ENCODE assay signal across 20 cellular contexts in the genomic region with DNA sequence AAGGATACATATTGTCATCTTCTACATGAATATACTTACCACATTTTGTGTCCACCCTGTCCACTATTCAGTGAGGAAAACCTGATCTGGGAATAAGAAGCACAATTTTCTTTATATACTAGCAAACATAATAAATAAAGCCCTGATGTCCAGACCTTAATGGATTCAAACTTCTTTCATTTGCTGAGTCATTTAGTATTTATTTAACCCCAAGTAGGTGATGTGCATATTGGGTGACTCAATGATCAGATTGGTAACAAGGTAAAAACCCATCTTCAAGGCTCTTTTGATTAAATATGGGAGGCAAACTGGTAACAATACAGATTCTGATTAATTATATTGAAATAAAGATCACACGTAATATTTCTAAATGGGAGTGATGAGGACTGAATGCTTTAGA.
DNase-seq lines count a peak whose midpoint lies in the region; ATAC-seq and TF ChIP-seq lines count a peak whose summit lies in the region.
"Had no signal": no experiment of that assay in that cellular context is flagged by ENCODE, and none has a peak within 500 bp of the region (broad histone marks: within the 10 kb centered on the region; RNA-seq: fewer than 3 reads in every experiment).

No MANE protein-coding gene starts in this region.

- H3K27ac ChIP-seq in RWPE1, result no peak overlapping the region
- H3K27ac ChIP-seq: 22Rv1, A549, C4-2B, GM23248 had no signal

- POLR2A ChIA-PET in RWPE1 (lab: Yijun Ruan, JAX; ENCODE audit: low non-redundant PET), result no interaction called here

- no peak for TF ChIP-seq CTCF in RWPE1 (conservative IDR thresholded peaks at IDR 0.05; ENCODE audit: low read depth)
- no peak for TF ChIP-seq CTCF in epithelial cell of esophagus (IDR thresholded peaks at IDR 0.05; ENCODE audit: insufficient read depth, low read depth, low read length, missing control alignments)

- no peak overlapping the region for H3K27ac Mint-ChIP-seq in activated naive CD4-positive, alpha-beta T cell treated with anti-CD3 and anti-CD28 coated beads for 36 hours
- H3K27ac Mint-ChIP-seq: CD4-positive, alpha-beta T cell had no signal

- no peaks in the 10 kb centered on the region for H3K27me3 Mint-ChIP-seq in activated naive CD4-positive, alpha-beta T cell treated with anti-CD3 and anti-CD28 coated beads for 36 hours (ENCODE audit: low read depth)
- H3K27me3 Mint-ChIP-seq: CD4-positive, alpha-beta T cell had no signal

- no peaks in the 10 kb centered on the region for H3K36me3 Mint-ChIP-seq in activated naive CD4-positive, alpha-beta T cell treated with anti-CD3 and anti-CD28 coated beads for 36 hours (ENCODE audit: low read depth)

- no peak overlapping the region for H3K4me3 Mint-ChIP-seq in activated naive CD4-positive, alpha-beta T cell treated with anti-CD3 and anti-CD28 coated beads for 36 hours
- H3K4me3 Mint-ChIP-seq: CD4-positive, alpha-beta T cell had no signal

- CTCF ChIA-PET in RWPE1 (lab: Yijun Ruan, JAX), result no interaction called here
- CTCF ChIA-PET in activated naive CD4-positive, alpha-beta T cell treated with anti-CD3 and anti-CD28 coated beads for 36 hours (lab: Charles Lee), result no interaction called here

- no peak for ATAC-seq in HG02973 (IDR thresholded peaks at IDR 0.05; ENCODE audit: unreplicated experiment)
- ATAC-seq: A549, GM12878 had no signal

- H3K4me1 Mint-ChIP-seq in activated naive CD4-positive, alpha-beta T cell treated with anti-CD3 and anti-CD28 coated beads for 36 hours (ENCODE audit: low read depth), result no peaks in the 10 kb centered on the region

- H3K4me3 ChIP-seq in epithelial cell of esophagus (ENCODE audit: low read length), result no peak overlapping the region
- H3K4me3 ChIP-seq: A549, GM12878, GM23248, HAP-1 had no signal

- DNase-seq in DMS53 (lab: John Stamatoyannopoulos, UW) (peak; percentile 23), DMS53 treated with DMSO at 0.1 percent for 48 hours (lab: John Stamatoyannopoulos, UW; ENCODE audit: unreplicated experiment) (no peak), RWPE1 (ENCODE audit: low spot score) (peak; percentile 8), epithelial cell of esophagus (ENCODE audit: low read depth) (peak; percentile 24), renal cortical epithelial cell (ENCODE audit: low read depth) (peak; percentile 18)
- no peak for DNase-seq in activated T-cell treated with anti-CD3 and anti-CD28 coated beads, Interleukin-2, amount 50 U/mL, for 48 hours
- no peak for DNase-seq in activated naive CD4-positive, alpha-beta T cell treated with anti-CD3 and anti-CD28 coated beads for 36 hours
- DNase-seq: AML-193; Caco-2; CD4-positive, alpha-beta T cell; DMS153; DND-41; EL; GM23248 had no signal

- H3K9me3 Mint-ChIP-seq in activated naive CD4-positive, alpha-beta T cell treated with anti-CD3 and anti-CD28 coated beads for 36 hours, result peaks cover 11% of the 10 kb centered on the region

- intact Hi-C loops in activated naive CD4-positive, alpha-beta T cell treated with anti-CD3 and anti-CD28 coated beads for 36 hours (cut with micrococcal nuclease), result no loop called here

Comparison
In these comparisons a context has a peak if more than half of its experiments do, and no peak if none do; other contexts are left out.
1. DNase-seq: peak in DMS53 (single experiment), RWPE1 (single experiment), epithelial cell of esophagus (single experiment) and renal cortical epithelial cell (single experiment); none in DMS53 treated with DMSO at 0.1 percent for 48 hours (single experiment), activated T-cell treated with anti-CD3 and anti-CD28 coated beads, Interleukin-2, amount 50 U/mL, for 48 hours (0 of 2) and activated naive CD4-positive, alpha-beta T cell treated with anti-CD3 and anti-CD28 coated beads for 36 hours (single experiment).